6 cellular contexts compared by ENCODE assay signal in genomic region chr6:138678168-138678567, GRCh38.
"Had no signal": no experiment of that assay in that cellular context is flagged by ENCODE, and none has a peak within 500 bp of the region (broad histone marks: within the 10 kb centered on the region; RNA-seq: fewer than 3 reads in every experiment).

No MANE protein-coding gene starts in this region.

- DNase-seq: GM23248, GOT3, H7, H9, HCEC 1CT, HFFc6 had no signal
